In the genomic region with DNA sequence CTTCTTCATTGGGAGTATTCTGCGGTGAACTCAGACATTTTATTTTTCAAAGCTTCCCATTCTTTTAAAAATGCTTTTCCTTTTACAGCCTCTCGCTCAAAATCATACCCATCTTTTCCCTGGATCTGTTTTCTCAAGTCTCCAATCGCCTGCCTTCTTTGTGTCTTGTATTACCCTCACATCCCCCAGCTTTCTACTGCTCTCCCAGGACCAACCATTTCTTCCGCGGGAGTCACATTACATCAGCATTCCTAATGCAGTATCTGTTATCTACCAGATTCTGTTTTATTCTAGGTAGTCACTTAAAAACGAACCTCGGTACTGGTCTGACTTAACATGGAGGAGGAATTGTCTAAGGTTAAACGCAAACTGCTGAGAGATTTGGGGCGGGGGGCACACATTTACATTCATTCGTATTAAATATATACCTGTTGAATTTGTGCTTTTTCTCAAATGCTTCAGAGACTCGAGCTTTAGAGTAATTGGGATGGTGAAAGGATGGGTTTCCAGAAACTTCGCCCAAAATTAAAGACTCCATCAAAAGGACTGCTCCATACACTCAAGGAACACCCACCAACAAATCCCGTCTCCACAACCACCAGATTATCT, we compare ENCODE assay signal across 7 cellular contexts. TPM values are rescaled to one million over a fixed set of nuclear protein-coding genes. Genes with fewer than 3 reads are reported as not detected.
DNase-seq lines count a peak whose midpoint lies in the region; ATAC-seq and TF ChIP-seq lines count a peak whose summit lies in the region.

No MANE protein-coding gene starts in this region.

- H3K4me3 ChIP-seq in GM12864 (ENCODE audit: low read depth, low read length) (peak overlapping the region; percentile 87), fibroblast of lung (replicated peaks in 1 of 4; ENCODE audit: control extremely low read depth in 1 of 4, insufficient read depth in 1 of 4, low read depth in 3 of 4, low read length in 4 of 4) (peak overlapping the region; percentile 62 to 73 (median 72)), gastrocnemius medialis (peak overlapping the region; percentile 46 to 71 (median 52))

- no peak overlapping the region for H2AFZ ChIP-seq in fibroblast of lung (ENCODE audit: low read length)

- no peaks in the 10 kb centered on the region for H3K4me1 ChIP-seq in fibroblast of lung (ENCODE audit: control insufficient read depth, extremely low read depth, insufficient read depth, low read length)
- peaks cover 5 to 9% of the 10 kb centered on the region in 2 donors for H3K4me1 ChIP-seq in gastrocnemius medialis

- peak overlapping the region; percentile 82 for H3K4me2 ChIP-seq in fibroblast of lung (ENCODE audit: extremely low read depth, insufficient read depth, low read length)

- DNase-seq in GM12864 (ENCODE audit: low read depth) (no peak), NCI-H748 treated with DMSO at 0.1 percent for 48 hours (lab: John Stamatoyannopoulos, UW) (peak; percentile 28), fibroblast of lung (ENCODE audit: low read depth in 2 of 2) (peak; percentile 67 to 70), gastrocnemius medialis (no peak), dermis blood vessel endothelial cell (no peak)
- DNase-seq in activated CD8-positive, alpha-beta memory T cell treated with anti-CD3 and anti-CD28 coated beads, Interleukin-2, amount 50 U/mL, for 4 hours = no peak
- DNase-seq in activated CD4-positive, alpha-beta T cell treated with anti-CD3 and anti-CD28 coated beads for 4 hours = no peak

- TF ChIP-seq POLR2A in gastrocnemius medialis (IDR thresholded peaks at IDR 0.05) = no peak

- ATAC-seq in gastrocnemius medialis = no peak

- H3K9me3 ChIP-seq in fibroblast of lung (ENCODE audit: control insufficient read depth, insufficient read depth, low read depth, low read length) = no peaks in the 10 kb centered on the region
- no peaks in the 10 kb centered on the region for H3K9me3 ChIP-seq in gastrocnemius medialis

- peaks cover 2% of the 10 kb centered on the region for H3K36me3 ChIP-seq in fibroblast of lung (ENCODE audit: control insufficient read depth, insufficient read depth, low read length)
- H3K36me3 ChIP-seq in gastrocnemius medialis = no peaks in the 10 kb centered on the region

- intact Hi-C loops in gastrocnemius medialis (cut with DNase I; ENCODE audit: low total_unique reads) = no loop called here

- in situ Hi-C loops in gastrocnemius medialis (cut with MboI; ENCODE audit: low sequenced_read_pairs in 4 of 4) = no loop called here

- no peaks in the 10 kb centered on the region for H4K20me1 ChIP-seq in fibroblast of lung (ENCODE audit: control insufficient read depth, extremely low read depth, insufficient read depth, low read length)

- H3K27ac ChIP-seq in fibroblast of lung (ENCODE audit: insufficient read depth, low read length) (no peak overlapping the region), gastrocnemius medialis (no peak overlapping the region)

- H3K79me2 ChIP-seq in fibroblast of lung (ENCODE audit: control insufficient read depth, insufficient read depth, low read length) = peaks cover 2% of the 10 kb centered on the region

- H3K27me3 ChIP-seq in fibroblast of lung (ENCODE audit: control insufficient read depth, insufficient read depth, low read length) (peaks cover 4% of the 10 kb centered on the region), gastrocnemius medialis (peaks cover 20 to 33% (median 21%) of the 10 kb centered on the region in 3 donors)

- TF ChIP-seq CTCF in GM12864 (IDR thresholded peaks at IDR 0.05; ENCODE audit: low read depth, low read length, missing control alignments) = no peak
- TF ChIP-seq CTCF in fibroblast of lung (conservative IDR thresholded peaks at IDR 0.05 in 1 of 2, IDR thresholded peaks at IDR 0.05 in 1 of 2; ENCODE audit: low read depth in 1 of 2, low read length in 2 of 2) = no peak
- TF ChIP-seq CTCF in gastrocnemius medialis (IDR thresholded peaks at IDR 0.05 in 4 of 5, conservative IDR thresholded peaks at IDR 0.05 in 1 of 5) = no peak

- H3K9ac ChIP-seq in fibroblast of lung (ENCODE audit: insufficient read depth, low read length) = no peak overlapping the region

RNA-seq across cellular contexts. Expression of gene UCHL1, which starts 0.5 kb away (rescaled TPM):
- total RNA-seq in fibroblast of lung (282 and 397 TPM in 2 replicates), gastrocnemius medialis (100 to 1,000 TPM in 2 of 4 donors, 10 to 100 TPM in 2; 24.8 to 176 (median 71.0) TPM), dermis blood vessel endothelial cell (235 and 251 TPM in 2 replicates)
- polyA plus RNA-seq in fibroblast of lung = 491 and 961 TPM in 2 replicates
- polyA plus RNA-seq in fibroblast of lung (2012) = 230 and 415 TPM in 2 replicates
- 111 and 182 TPM in 2 replicates for polyA minus RNA-seq in fibroblast of lung (ENCODE audit: low replicate concordance)

RNA-seq across cellular contexts. Expression of gene APBB2, which starts 41.9 kb away (rescaled TPM):
- 18.7 and 25.1 TPM in 2 replicates for total RNA-seq in fibroblast of lung
- 29.8 and 39.8 TPM in 2 replicates for polyA plus RNA-seq in fibroblast of lung
- 17.2 and 18.2 TPM in 2 replicates for polyA plus RNA-seq in fibroblast of lung (2012)
- 46.6 and 52.9 TPM in 2 replicates for polyA minus RNA-seq in fibroblast of lung (ENCODE audit: low replicate concordance)
- total RNA-seq in gastrocnemius medialis = 10 to 100 TPM; 14.3 to 20.5 (median 14.5) TPM
- total RNA-seq in dermis blood vessel endothelial cell = 88.2 and 118 TPM in 2 replicates

Comparison
In these comparisons a context has a peak if more than half of its experiments do, and no peak if none do; other contexts are left out.
1. DNase-seq: peak in NCI-H748 treated with DMSO at 0.1 percent for 48 hours (single experiment) and fibroblast of lung (2 of 2); none in GM12864 (single experiment), gastrocnemius medialis (0 of 2), dermis blood vessel endothelial cell (single experiment), activated CD8-positive, alpha-beta memory T cell treated with anti-CD3 and anti-CD28 coated beads, Interleukin-2, amount 50 U/mL, for 4 hours (single experiment) and activated CD4-positive, alpha-beta T cell treated with anti-CD3 and anti-CD28 coated beads for 4 hours (0 of 2).
2. Peak in every context shown above with its lines, with median percentiles within 50 percentile points of each other: H3K4me3 ChIP-seq.